ENCODE assay signal across 8 cellular contexts in the genomic region with DNA sequence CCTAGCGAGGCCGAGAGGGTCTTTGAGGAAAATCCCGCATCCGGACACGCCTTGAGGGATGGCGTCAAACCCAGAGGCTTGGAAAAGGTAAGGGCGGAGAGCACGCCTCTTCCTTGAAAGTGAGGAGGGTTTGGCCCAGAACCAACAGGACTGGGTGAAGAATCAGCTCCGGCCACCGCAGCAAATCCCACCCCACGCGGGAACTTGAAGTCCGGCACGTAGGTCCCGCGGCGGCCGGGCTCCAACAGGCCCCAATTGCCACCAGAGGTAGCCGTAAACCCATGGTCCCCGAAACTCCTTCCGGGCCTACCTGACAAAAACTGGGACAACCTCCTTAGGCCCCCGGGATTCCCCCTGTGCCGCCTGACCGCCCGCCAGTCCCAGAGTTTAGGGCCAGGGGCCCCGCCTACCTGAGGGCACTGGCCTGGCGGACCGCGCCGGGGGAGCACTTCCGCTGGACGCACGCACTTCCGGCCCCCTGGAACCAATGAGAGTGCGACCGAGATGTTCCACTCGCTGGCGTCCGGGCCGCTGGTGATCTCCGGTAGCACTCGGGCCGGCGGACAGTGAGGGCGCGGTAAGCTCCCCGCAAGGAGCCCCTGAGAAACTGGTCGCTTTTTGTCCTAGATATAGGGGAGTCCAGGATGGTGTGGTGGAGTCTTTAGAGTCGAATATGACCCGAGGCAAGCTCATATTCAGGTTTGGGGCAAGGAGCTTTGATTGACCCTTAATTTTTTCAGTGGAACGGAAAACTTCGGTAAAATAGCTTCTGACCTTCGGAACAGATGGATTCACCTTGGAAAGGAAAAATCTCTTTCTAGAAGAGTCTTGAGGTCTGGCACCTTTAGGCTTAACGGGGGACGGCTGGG. TPM values are rescaled to one million over a fixed set of nuclear protein-coding genes. Genes with fewer than 3 reads are reported as not detected.
A peak's percentile ranks its signal among the peaks of the same experiment; 100 is the strongest.
DNase-seq lines count a peak whose midpoint lies in the region; ATAC-seq and TF ChIP-seq lines count a peak whose summit lies in the region.

TSS of gene LZIC (minus strand) at position 453 of the 869 bp plus-strand sequence. CDS start 6,772 bp downstream, outside the sequence.
TSS of gene NMNAT1 (plus strand) at position 537 of the 869 bp plus-strand sequence. CDS start 28,599 bp downstream, outside the sequence.

- H2AFZ ChIP-seq in GM23248, result peak within 1 kb of the TSS; percentile 100
- H2AFZ ChIP-seq in Karpas-422 (ENCODE audit: low read length), result peak within 1 kb of the TSS; percentile 78; the same call in 1 of the 2 replicates

- H4K20me1 ChIP-seq in DOHH2 (ENCODE audit: control insufficient read depth, insufficient read depth, low read depth, low read length) (no peaks in the 10 kb centered on the region), GM23248 (ENCODE audit: insufficient read depth) (no peaks in the 10 kb centered on the region), Karpas-422 (ENCODE audit: insufficient read depth, low read depth, low read length) (no peaks in the 10 kb centered on the region)

- H3K9me3 Mint-ChIP-seq in activated T-helper 17 cell treated with anti-CD3 and anti-CD28 coated beads, Interleukin-2, amount 50 U/mL, for 72 hours, result no peaks in the 10 kb centered on the region
- no peaks in the 10 kb centered on the region for H3K9me3 Mint-ChIP-seq in natural killer cell
- no peaks in the 10 kb centered on the region for H3K9me3 Mint-ChIP-seq in stimulated activated naive B cell treated with anti-CD40 and anti-IgM and Interleukin-4, amounts not matched to agents 10 μg/mL and 1 μg/mL and 100 μg/mL, for 72 hours

- H3K9me2 ChIP-seq in DOHH2 (replicated peaks; ENCODE audit: control insufficient read depth, low read length), result no peaks in the 10 kb centered on the region
- no peaks in the 10 kb centered on the region for H3K9me2 ChIP-seq in GM23248 (ENCODE audit: insufficient read depth)
- H3K9me2 ChIP-seq in Karpas-422 (replicated peaks; ENCODE audit: insufficient read depth, low read length), result no peaks in the 10 kb centered on the region

- H3K27me3 Mint-ChIP-seq in activated T-helper 17 cell treated with anti-CD3 and anti-CD28 coated beads, Interleukin-2, amount 50 U/mL, for 72 hours, result no peaks in the 10 kb centered on the region
- no peaks in the 10 kb centered on the region for H3K27me3 Mint-ChIP-seq in natural killer cell (ENCODE audit: low read depth in 2 of 2)
- no peaks in the 10 kb centered on the region for H3K27me3 Mint-ChIP-seq in stimulated activated naive B cell treated with anti-CD40 and anti-IgM and Interleukin-4, amounts not matched to agents 10 μg/mL and 1 μg/mL and 100 μg/mL, for 72 hours

- H3F3A ChIP-seq in DOHH2 (ENCODE audit: control insufficient read depth, insufficient read depth), result peaks cover 6% of the 10 kb centered on the region; the same call in 1 of the 2 replicates
- H3F3A ChIP-seq in GM23248 (ENCODE audit: insufficient read depth), result no peaks in the 10 kb centered on the region

- 1 to 2% methylated on average over 54 to 55 of the region's 55 CpGs for WGBS in GM23248 (ENCODE audit: low coverage in 1 of 2, low lambda C conversion rate in 2 of 2, missing lambda C conversion rate in 2 of 2), 2 experiments

- DNase-seq in GM23248 (peak; percentile 98), Karpas-422 (peak; percentile 98), RPMI8226 (peak; percentile 98), fibroblast of peridontal ligament (ENCODE audit: extremely low read depth) (peak; percentile 92), natural killer cell (peak; percentile 89)
- DNase-seq in stimulated activated naive B cell treated with anti-CD40 and anti-IgM and Interleukin-4, amounts not matched to agents 10 μg/mL and 1 μg/mL and 100 μg/mL, for 72 hours, result peak; percentile 90

- TF ChIP-seq CTCF in DOHH2 (IDR thresholded peaks at IDR 0.05; ENCODE audit: low read depth, low read length, poor library complexity, severe bottlenecking) (no peak), natural killer cell (IDR thresholded peaks at IDR 0.05) (no peak)

- peak within 1 kb of the TSS; percentile 98 for H3K27ac Mint-ChIP-seq in activated T-helper 17 cell treated with anti-CD3 and anti-CD28 coated beads, Interleukin-2, amount 50 U/mL, for 72 hours
- H3K27ac Mint-ChIP-seq in natural killer cell, result peak within 1 kb of the TSS; percentile 95 to 98
- H3K27ac Mint-ChIP-seq in stimulated activated naive B cell treated with anti-CD40 and anti-IgM and Interleukin-4, amounts not matched to agents 10 μg/mL and 1 μg/mL and 100 μg/mL, for 72 hours, result peak within 1 kb of the TSS; percentile 99

- in situ Hi-C loops in GM23248 (cut with MboI), result loop anchor here (10.0 kb wide), 1 partner anchor 68 kb away; no protein-coding TSS in a partner anchor

- H3K79me2 ChIP-seq in DOHH2 (ENCODE audit: control insufficient read depth, low read length) (peaks cover 36% of the 10 kb centered on the region), GM23248 (ENCODE audit: insufficient read depth) (peaks cover 42% of the 10 kb centered on the region), Karpas-422 (ENCODE audit: low read length) (peaks cover 37% of the 10 kb centered on the region)

- peak within 1 kb of the TSS; percentile 97 for H3K4me3 Mint-ChIP-seq in activated T-helper 17 cell treated with anti-CD3 and anti-CD28 coated beads, Interleukin-2, amount 50 U/mL, for 72 hours
- peak within 1 kb of the TSS; percentile 98 for H3K4me3 Mint-ChIP-seq in natural killer cell
- H3K4me3 Mint-ChIP-seq in stimulated activated naive B cell treated with anti-CD40 and anti-IgM and Interleukin-4, amounts not matched to agents 10 μg/mL and 1 μg/mL and 100 μg/mL, for 72 hours, result peak within 1 kb of the TSS; percentile 97 to 99

- H3K4me1 Mint-ChIP-seq in activated T-helper 17 cell treated with anti-CD3 and anti-CD28 coated beads, Interleukin-2, amount 50 U/mL, for 72 hours, result peaks cover 6% of the 10 kb centered on the region
- H3K4me1 Mint-ChIP-seq in natural killer cell, result peaks cover 13% of the 10 kb centered on the region in 2 donors
- peaks cover 18 to 22% of the 10 kb centered on the region in 2 donors for H3K4me1 Mint-ChIP-seq in stimulated activated naive B cell treated with anti-CD40 and anti-IgM and Interleukin-4, amounts not matched to agents 10 μg/mL and 1 μg/mL and 100 μg/mL, for 72 hours

- H3K4me2 ChIP-seq in DOHH2 (ENCODE audit: low read length) (peak within 1 kb of the TSS; percentile 74), GM23248 (ENCODE audit: unreplicated experiment) (peak within 1 kb of the TSS; percentile 91), Karpas-422 (ENCODE audit: low read depth, low read length, poor library complexity, severe bottlenecking) (peak within 1 kb of the TSS; percentile 88)

- H3K27ac ChIP-seq in DOHH2 (ENCODE audit: low read depth, low read length), result peak within 1 kb of the TSS; percentile 55
- H3K27ac ChIP-seq in GM23248, result peak within 1 kb of the TSS; percentile 73
- H3K27ac ChIP-seq in Karpas-422 (ENCODE audit: low read length), result peak within 1 kb of the TSS; percentile 64

- H3K9ac ChIP-seq in GM23248 (peak within 1 kb of the TSS; percentile 96), Karpas-422 (ENCODE audit: low read length) (peak within 1 kb of the TSS; percentile 86)

- intact Hi-C loops in natural killer cell (cut with micrococcal nuclease), result loop anchor here (1.0 to 2.0 kb wide), 3 partner anchors 32 to 90 kb away; partner anchors contain the start of genes CTNNBIP1 and UBE4B

- peak; percentile 97 for ATAC-seq in activated T-helper 17 cell treated with anti-CD3 and anti-CD28 coated beads, Interleukin-2, amount 50 U/mL, for 72 hours (replicated peaks)
- ATAC-seq in natural killer cell, result peak; percentile 97 to 98 (median 98)
- peak; percentile 95 to 97 for ATAC-seq in stimulated activated naive B cell treated with anti-CD40 and anti-IgM and Interleukin-4, amounts not matched to agents 10 μg/mL and 1 μg/mL and 100 μg/mL, for 72 hours (replicated peaks)

- H3K9me3 ChIP-seq in DOHH2 (ENCODE audit: control insufficient read depth, insufficient read depth, low read length) (no peaks in the 10 kb centered on the region), GM23248 (ENCODE audit: low read depth) (no peaks in the 10 kb centered on the region), Karpas-422 (ENCODE audit: low read length) (no peaks in the 10 kb centered on the region)

- H3K36me3 ChIP-seq in DOHH2 (ENCODE audit: control insufficient read depth, low read length) (peaks cover 10% of the 10 kb centered on the region), GM23248 (ENCODE audit: low read depth) (no peaks in the 10 kb centered on the region), Karpas-422 (ENCODE audit: insufficient read depth, low read length) (no peaks in the 10 kb centered on the region; the same call in 1 of the 2 replicates)

- peaks cover 13% of the 10 kb centered on the region for H3K4me1 ChIP-seq in DOHH2 (ENCODE audit: control insufficient read depth, low read length)
- H3K4me1 ChIP-seq in GM23248 (ENCODE audit: insufficient read depth), result peaks cover 6% of the 10 kb centered on the region; the same call in 1 of the 2 replicates
- peaks cover 17% of the 10 kb centered on the region for H3K4me1 ChIP-seq in Karpas-422 (ENCODE audit: low read length)

- H3K27me3 ChIP-seq in DOHH2 (ENCODE audit: control insufficient read depth, low read length) (no peaks in the 10 kb centered on the region), GM23248 (replicated peaks; ENCODE audit: insufficient read depth) (no peaks in the 10 kb centered on the region), Karpas-422 (ENCODE audit: low read length) (no peaks in the 10 kb centered on the region)

- H3K4me3 ChIP-seq in DOHH2 (ENCODE audit: low read length), result peak within 1 kb of the TSS; percentile 94
- peak within 1 kb of the TSS; percentile 97 for H3K4me3 ChIP-seq in GM23248
- H3K4me3 ChIP-seq in Karpas-422 (ENCODE audit: low read length), result peak within 1 kb of the TSS; percentile 79

- H3K36me3 Mint-ChIP-seq in activated T-helper 17 cell treated with anti-CD3 and anti-CD28 coated beads, Interleukin-2, amount 50 U/mL, for 72 hours (ENCODE audit: low read depth), result peaks cover 47% of the 10 kb centered on the region
- no peaks in the 10 kb centered on the region for H3K36me3 Mint-ChIP-seq in natural killer cell
- peaks cover 18 to 35% of the 10 kb centered on the region in 2 donors for H3K36me3 Mint-ChIP-seq in stimulated activated naive B cell treated with anti-CD40 and anti-IgM and Interleukin-4, amounts not matched to agents 10 μg/mL and 1 μg/mL and 100 μg/mL, for 72 hours

RNA-seq across cellular contexts. Expression of gene LZIC, which starts in this region (rescaled TPM):
- 21.2 and 24.0 TPM in 2 replicates for total RNA-seq in GM23248 (2014; rRNA removed; shearing (Covaris generic))
- 26.0 and 31.4 TPM in 2 replicates for polyA plus RNA-seq in GM23248 (2016; fragmentation: Nextera tagmentation; extraction: Ambion mirVana)
- 28.8 and 32.9 TPM in 2 replicates for total RNA-seq in Karpas-422 (2014; rRNA removed; shearing (Covaris generic); ENCODE audit: low replicate concordance)
- total RNA-seq in activated T-helper 17 cell treated with anti-CD3 and anti-CD28 coated beads, Interleukin-2, amount 50 U/mL, for 72 hours, result 10 to 100 TPM; 17.4 to 28.4 TPM
- 10 to 100 TPM; 19.5 to 21.9 (median 21.7) TPM for total RNA-seq in natural killer cell

RNA-seq across cellular contexts. Expression of gene NMNAT1, which starts in this region (rescaled TPM):
- total RNA-seq in GM23248 (2014; rRNA removed; shearing (Covaris generic)), result 12.5 and 15.2 TPM in 2 replicates
- polyA plus RNA-seq in GM23248 (2016; fragmentation: Nextera tagmentation; extraction: Ambion mirVana), result 18.6 and 18.8 TPM in 2 replicates
- 6.8 and 8.1 TPM in 2 replicates for total RNA-seq in Karpas-422 (2014; rRNA removed; shearing (Covaris generic); ENCODE audit: low replicate concordance)
- total RNA-seq in activated T-helper 17 cell treated with anti-CD3 and anti-CD28 coated beads, Interleukin-2, amount 50 U/mL, for 72 hours, result 1 to 10 TPM; 5.5 to 8.4 TPM
- total RNA-seq in natural killer cell, result 1 to 10 TPM; 2.6 to 4.7 (median 2.9) TPM

Comparison
In these comparisons a context has a peak if more than half of its experiments do, and no peak if none do; other contexts are left out.
1. Peak in every context shown above with its lines: DNase-seq, ATAC-seq, H3K4me3 ChIP-seq and H3K27ac ChIP-seq.